ENCODE assay signal across 18 cellular contexts in genomic region chr14:68074765-68075381, GRCh38.
A peak's percentile ranks its signal among the peaks of the same experiment; 100 is the strongest.
DNase-seq lines count a peak whose midpoint lies in the region; ATAC-seq and TF ChIP-seq lines count a peak whose summit lies in the region.
"Had no signal": no experiment of that assay in that cellular context is flagged by ENCODE, and none has a peak within 500 bp of the region (broad histone marks: within the 10 kb centered on the region; RNA-seq: fewer than 3 reads in every experiment).

No MANE protein-coding gene starts in this region.

- no peak overlapping the region for H2BK15ac ChIP-seq in H9 (ENCODE audit: low read depth, low read length)

- WGBS in H9 (ENCODE audit: extremely low coverage, insufficient read length, low lambda C conversion rate) = no CpG with 5 or more reads among the region's 3 CpGs

- H2BK12ac ChIP-seq in H9 (ENCODE audit: insufficient read length, low read depth, low read length) = no peak overlapping the region

- no peak overlapping the region for H2AK5ac ChIP-seq in H9 (ENCODE audit: insufficient read length, low read length)

- H3K56ac ChIP-seq in H9 (ENCODE audit: insufficient read length, low read depth, low read length) = no peak overlapping the region

- no peak overlapping the region for H3K23ac ChIP-seq in H9 (ENCODE audit: insufficient read length, low read depth, low read length)

- no peak overlapping the region for H3K4me2 ChIP-seq in H9 (ENCODE audit: insufficient read depth, insufficient read length, low read length)
- H3K4me2 ChIP-seq: hepatocyte had no signal

- H4K20me1 ChIP-seq in H9 (ENCODE audit: control insufficient read depth, insufficient read depth, insufficient read length) = no peaks in the 10 kb centered on the region

- no peak overlapping the region for H3K14ac ChIP-seq in H9 (ENCODE audit: insufficient read depth, low read length)

- no peak overlapping the region for H2BK120ac ChIP-seq in H9 (ENCODE audit: low read depth, low read length, poor library complexity, severe bottlenecking)

- H3K4me1 ChIP-seq in H9 (ENCODE audit: insufficient read depth, low read length) (no peaks in the 10 kb centered on the region), SJCRH30 (peaks cover under 1% of the 10 kb centered on the region; the same call in 1 of the 2 replicates)
- H3K4me1 ChIP-seq: HAP-1 had no signal

- H3K4me3 ChIP-seq in fibroblast of the aortic adventitia (ENCODE audit: low read depth, low read length) (no peak overlapping the region), SJCRH30 (no peak overlapping the region)
- H3K4me3 ChIP-seq: esophagus muscularis mucosa, HAP-1, hepatocyte had no signal

- no peak overlapping the region for H4K5ac ChIP-seq in H9 (ENCODE audit: insufficient read length, low read depth, low read length)

- no peak overlapping the region for H3K9ac ChIP-seq in H9 (ENCODE audit: extremely low read depth, insufficient read length, low read length)

- H3K18ac ChIP-seq in H9 (ENCODE audit: insufficient read length, low read depth, low read length) = no peak overlapping the region

- no peak overlapping the region for H3T11ph ChIP-seq in H9 (ENCODE audit: low read length)

- no peaks in the 10 kb centered on the region for H3K23me2 ChIP-seq in H9 (ENCODE audit: insufficient read length, low read depth, low read length, poor library complexity, severe bottlenecking)

- no peak for ATAC-seq in GM18502 (IDR thresholded peaks at IDR 0.05; ENCODE audit: poor library complexity, unreplicated experiment)
- ATAC-seq: activated naive CD4-positive, alpha-beta T cell treated with anti-CD3 and anti-CD28 coated beads, Interleukin-2, amount 50 U/mL, for 72 hours; activated T-cell treated with anti-CD3 and anti-CD28 coated beads, Interleukin-2, amount 50 U/mL, for 4 hours had no signal

- no peak overlapping the region for H2BK5ac ChIP-seq in H9 (ENCODE audit: insufficient read length, low read length)

- H3K36me3 ChIP-seq in SJCRH30 = no peaks in the 10 kb centered on the region
- H3K36me3 ChIP-seq: brain microvascular endothelial cell, esophagus muscularis mucosa, HAP-1 had no signal

- H3K9me3 ChIP-seq in H9 (ENCODE audit: control insufficient read depth, low read depth, low read length) = no peaks in the 10 kb centered on the region
- H3K9me3 ChIP-seq in SJCRH30 (replicated peaks) = peaks cover 18% of the 10 kb centered on the region
- H3K9me3 ChIP-seq: HAP-1 had no signal

- no peaks in the 10 kb centered on the region for H3K27me3 ChIP-seq in H9 (ENCODE audit: insufficient read depth, low read length)
- no peaks in the 10 kb centered on the region for H3K27me3 ChIP-seq in SJCRH30
- H3K27me3 ChIP-seq: brain microvascular endothelial cell, esophagus muscularis mucosa, hepatocyte had no signal

- no peak overlapping the region for H4K91ac ChIP-seq in H9 (ENCODE audit: insufficient read length, low read depth, low read length)

- no peak overlapping the region for H3K4ac ChIP-seq in H9 (ENCODE audit: low read depth, low read length)

- peaks cover 18 to 22% of the 10 kb centered on the region in 2 experiments for H3K4me1 Mint-ChIP-seq in H9
- H3K4me1 Mint-ChIP-seq in progenitor cell of endocrine pancreas (ENCODE audit: low read depth) = peaks cover 22% of the 10 kb centered on the region

- CTCF ChIA-PET in RWPE1 (lab: Yijun Ruan, JAX) = interaction anchor here (0.6 to 0.7 kb wide), 2 partner anchors 133 to 682 kb away, joined by 3 read pairs; no protein-coding TSS in a partner anchor

- H3K9me3 Mint-ChIP-seq in H9 (peaks cover 16 to 28% of the 10 kb centered on the region in 2 experiments; a peak in 4 of 5 replicates), progenitor cell of endocrine pancreas (ENCODE audit: low read depth) (peaks cover 44% of the 10 kb centered on the region)

- no peaks in the 10 kb centered on the region for H3K79me2 ChIP-seq in H9 (ENCODE audit: insufficient read depth, low read length)
- H3K79me2 ChIP-seq: hepatocyte had no signal

- DNase-seq in H9 (no peak), RWPE1 (ENCODE audit: low spot score) (no peak), fibroblast of the aortic adventitia (ENCODE audit: low read depth) (peak; percentile 45), progenitor cell of endocrine pancreas (ENCODE audit: low spot score, unreplicated experiment) (no peak), SJCRH30 (no peak), NCI-H2171 (lab: John Stamatoyannopoulos, UW) (no peak)
- DNase-seq: activated CD4-positive, alpha-beta T cell treated with anti-CD3 and anti-CD28 coated beads, Interleukin-2, amount 50 U/mL, for 4 hours; activated T-cell treated with anti-CD3 and anti-CD28 coated beads, Interleukin-2, amount 50 U/mL, for 4 hours; brain microvascular endothelial cell; Karpas-422; kidney glomerular epithelial cell; NCI-H1417; NCI-H774 had no signal

- POLR2A ChIA-PET in RWPE1 (lab: Yijun Ruan, JAX; ENCODE audit: low non-redundant PET) = no interaction called here

- H3K79me1 ChIP-seq in H9 (ENCODE audit: insufficient read depth, low read depth, low read length, poor library complexity, severe bottlenecking) = no peaks in the 10 kb centered on the region

- H2BK20ac ChIP-seq in H9 (ENCODE audit: low read depth, low read length, poor library complexity, severe bottlenecking) = no peak overlapping the region

- H3K27ac ChIP-seq in H9 (ENCODE audit: insufficient read length, low read depth, low read length) (no peak overlapping the region), RWPE1 (peak overlapping the region; percentile 25; the same call in 1 of the 2 replicates), SJCRH30 (no peak overlapping the region)
- H3K27ac ChIP-seq: brain microvascular endothelial cell had no signal

- H3K27ac Mint-ChIP-seq in H9 (peak overlapping the region in 2 of 3 experiments; percentile 59 to 91; a peak in 3 of 7 replicates), progenitor cell of endocrine pancreas (peak overlapping the region; percentile 89)

- TF ChIP-seq CTCF in H9 (conservative IDR thresholded peaks at IDR 0.05) (no peak), RWPE1 (conservative IDR thresholded peaks at IDR 0.05; ENCODE audit: low read depth) (no peak), fibroblast of the aortic adventitia (IDR thresholded peaks at IDR 0.05; ENCODE audit: insufficient read depth, low read length) (no peak), progenitor cell of endocrine pancreas (IDR thresholded peaks at IDR 0.05; ENCODE audit: unreplicated experiment) (no peak)

- H3K27me3 Mint-ChIP-seq in H9 (ENCODE audit: low read depth) (no peaks in the 10 kb centered on the region), progenitor cell of endocrine pancreas (no peaks in the 10 kb centered on the region)

- H3K36me3 Mint-ChIP-seq in H9 (ENCODE audit: insufficient read depth in 1 of 3, low read depth in 3 of 3) (peaks cover 11 to 28% (median 17%) of the 10 kb centered on the region in 3 experiments), progenitor cell of endocrine pancreas (ENCODE audit: insufficient read depth) (peaks cover 29% of the 10 kb centered on the region)

- no peak overlapping the region for H4K8ac ChIP-seq in H9 (replicated peaks; ENCODE audit: insufficient read length, low read depth, low read length)

- no peak overlapping the region for H2AFZ ChIP-seq in H9 (ENCODE audit: low read length)
- H2AFZ ChIP-seq: hepatocyte had no signal

- no peak overlapping the region for H3K4me3 Mint-ChIP-seq in H9
- no peak overlapping the region for H3K4me3 Mint-ChIP-seq in progenitor cell of endocrine pancreas (ENCODE audit: low read depth)
- H3K4me3 Mint-ChIP-seq: activated T-cell treated with anti-CD3 and anti-CD28 coated beads, Interleukin-2, amount 50 U/mL, for 4 hours had no signal
